Comparison of ENCODE assay signal across 13 cellular contexts in the genomic region with DNA sequence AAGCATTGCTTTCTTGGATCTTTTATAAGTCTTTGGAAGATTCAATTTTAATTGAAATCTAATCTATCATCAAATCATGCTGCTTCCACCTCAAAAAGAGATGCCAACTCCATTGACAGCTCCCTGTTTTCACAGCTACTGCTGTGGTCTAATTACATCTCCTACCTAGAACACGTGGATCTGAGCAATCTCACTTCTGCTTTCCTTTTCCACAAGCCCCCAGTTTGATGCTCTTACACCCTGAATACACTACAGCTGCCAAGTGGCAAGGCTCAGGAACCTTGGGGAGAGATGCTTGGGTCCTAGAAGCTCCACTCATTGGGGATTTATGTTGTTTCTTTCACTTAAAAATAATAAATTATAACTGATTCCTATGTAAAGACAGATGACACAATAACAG.
A peak's percentile ranks its signal among the peaks of the same experiment; 100 is the strongest.
DNase-seq lines count a peak whose midpoint lies in the region; ATAC-seq, FAIRE-seq and TF ChIP-seq lines count a peak whose summit lies in the region.
"Had no signal": no experiment of that assay in that cellular context is flagged by ENCODE, and none has a peak within 500 bp of the region (broad histone marks: within the 10 kb centered on the region; RNA-seq: fewer than 3 reads in every experiment).

No MANE protein-coding gene starts in this region.

- TF ChIP-seq CTCF in D721Med (IDR thresholded peaks at IDR 0.05; ENCODE audit: insufficient read depth, missing control alignments) = no peak

- no peaks in the 10 kb centered on the region for H3K27me3 Mint-ChIP-seq in activated CD4-positive, alpha-beta T cell treated with anti-CD3 and anti-CD28 coated beads, Interleukin-2, amount 10 ng/mL, durations not matched to agents 24 days and 14 days

- H3K9me3 Mint-ChIP-seq in activated CD4-positive, alpha-beta T cell treated with anti-CD3 and anti-CD28 coated beads, Interleukin-2, amount 10 ng/mL, durations not matched to agents 24 days and 14 days = no peaks in the 10 kb centered on the region
- H3K9me3 Mint-ChIP-seq: nephron had no signal

- intact Hi-C loops in activated CD4-positive, alpha-beta T cell treated with anti-CD3 and anti-CD28 coated beads, Interleukin-2, amount 10 ng/mL, durations not matched to agents 24 days and 14 days (cut with micrococcal nuclease) = no loop called here
- intact Hi-C loops in sciatic nerve (cut with DNase I) = no loop called here

- no peaks in the 10 kb centered on the region for H3K4me1 Mint-ChIP-seq in activated CD4-positive, alpha-beta T cell treated with anti-CD3 and anti-CD28 coated beads, Interleukin-2, amount 10 ng/mL, durations not matched to agents 24 days and 14 days

- no peak for FAIRE-seq in D721Med (lab: Jason Lieb, UNC)

- DNase-seq in activated CD4-positive, alpha-beta T cell treated with anti-CD3 and anti-CD28 coated beads, Interleukin-2, amount 10 ng/mL, durations not matched to agents 24 days and 14 days = peak; percentile 24
- no peak for DNase-seq in activated CD4-positive, alpha-beta T cell treated with anti-CD3 and anti-CD28 coated beads for 48 hours
- no peak for DNase-seq in stimulated activated naive CD8-positive, alpha-beta T cell treated with anti-CD3 and anti-CD28 coated beads, Interleukin-15, Interleukin-2, amounts not matched to agents 100 U/mL and 50 U/mL, for 24 hours
- DNase-seq in sciatic nerve (ENCODE audit: low spot score) (no peak), NCI-H2227 treated with DMSO at 0.1 percent for 48 hours (lab: John Stamatoyannopoulos, UW) (no peak), D721Med (ENCODE audit: insufficient read length, low spot score) (no peak)
- DNase-seq: activated T-cell treated with anti-CD3 and anti-CD28 coated beads, Interleukin-2, amount 50 U/mL, for 1 hour; brain microvascular endothelial cell; T1000 had no signal

- ATAC-seq in HG02610 (IDR thresholded peaks at IDR 0.05; ENCODE audit: unreplicated experiment) (peak; percentile 41), HG03460 (IDR thresholded peaks at IDR 0.05; ENCODE audit: unreplicated experiment) (peak; percentile 69), sciatic nerve (no peak)
- peak; percentile 19 for ATAC-seq in stimulated activated naive CD8-positive, alpha-beta T cell treated with anti-CD3 and anti-CD28 coated beads, Interleukin-15, Interleukin-2, amounts not matched to agents 100 U/mL and 50 U/mL, for 24 hours
- ATAC-seq: HCT116 had no signal

- no peaks in the 10 kb centered on the region for H3K36me3 Mint-ChIP-seq in activated CD4-positive, alpha-beta T cell treated with anti-CD3 and anti-CD28 coated beads, Interleukin-2, amount 10 ng/mL, durations not matched to agents 24 days and 14 days (ENCODE audit: low read depth)

- no peak overlapping the region for H3K27ac Mint-ChIP-seq in activated CD4-positive, alpha-beta T cell treated with anti-CD3 and anti-CD28 coated beads, Interleukin-2, amount 10 ng/mL, durations not matched to agents 24 days and 14 days
- H3K27ac Mint-ChIP-seq: nephron had no signal

- no peak overlapping the region for H3K4me3 Mint-ChIP-seq in activated CD4-positive, alpha-beta T cell treated with anti-CD3 and anti-CD28 coated beads, Interleukin-2, amount 10 ng/mL, durations not matched to agents 24 days and 14 days
- H3K4me3 Mint-ChIP-seq: nephron had no signal
